ENCODE assay signal across 2 cellular contexts in genomic region chr20:16533493-16533892, GRCh38.
TF ChIP-seq lines count a peak whose summit lies in the region.

No MANE protein-coding gene starts in this region.

TF ChIP-seq in A549, 52 proteins besides CTCF, POLR2A, EP300 and RAD21 (continued from another document):
- TF ChIP-seq USF2 (IDR thresholded peaks at IDR 0.05), result no peak
- TF ChIP-seq NR3C1 (IDR thresholded peaks at IDR 0.05), result no peak
- no peak for TF ChIP-seq HOXA7 (CRISPR knock-in tag; IDR thresholded peaks at IDR 0.05)
- TF ChIP-seq MAZ (IDR thresholded peaks at IDR 0.05; ENCODE audit: borderline replicate concordance, low read depth, low read length), result no peak
- TF ChIP-seq TFCP2L1 (CRISPR knock-in tag; IDR thresholded peaks at IDR 0.05), result no peak
- TF ChIP-seq MYC (IDR thresholded peaks at IDR 0.05; ENCODE audit: borderline replicate concordance, low read length), result no peak
- TF ChIP-seq PBX3 (IDR thresholded peaks at IDR 0.05), result no peak
- no peak for TF ChIP-seq FOXS1 (CRISPR knock-in tag; IDR thresholded peaks at IDR 0.05)
- no peak for TF ChIP-seq MAX (IDR thresholded peaks at IDR 0.05)
- no peak for TF ChIP-seq BHLHE40 (IDR thresholded peaks at IDR 0.05; ENCODE audit: low read depth, low read length)
- no peak for TF ChIP-seq ESRRA (IDR thresholded peaks at IDR 0.05; ENCODE audit: borderline replicate concordance, low read length)
- TF ChIP-seq SMC3 (IDR thresholded peaks at IDR 0.05), result no peak
- TF ChIP-seq JUNB (IDR thresholded peaks at IDR 0.05), result no peak
- TF ChIP-seq E2F6 (IDR thresholded peaks at IDR 0.05; ENCODE audit: borderline replicate concordance, low read depth), result no peak
- TF ChIP-seq RARB (CRISPR knock-in tag; IDR thresholded peaks at IDR 0.05), result no peak
- no peak for TF ChIP-seq SREBF2 (IDR thresholded peaks at IDR 0.05)
- TF ChIP-seq GATA3 (IDR thresholded peaks at IDR 0.05; ENCODE audit: borderline replicate concordance), result no peak
TF ChIP-seq in A549: peak in this region for 0.

TF ChIP-seq in K562, 482 proteins besides CTCF, POLR2A, EP300 and RAD21 (continued from another document):
- no peak for TF ChIP-seq PBX2 (CRISPR knock-in tag; IDR thresholded peaks at IDR 0.05; ENCODE audit: low read depth)
- 0 out of 2 replicates have a peak, but pooled peaks have one; percentile 41 for TF ChIP-seq PBX2 (tag; conservative IDR thresholded peaks at IDR 0.05; ENCODE audit: low read depth)
- no peak for TF ChIP-seq MAFF (IDR thresholded peaks at IDR 0.05; ENCODE audit: low read length)
- TF ChIP-seq CTCFL (IDR thresholded peaks at IDR 0.05; ENCODE audit: borderline replicate concordance, insufficient read depth, low read depth, low read length, poor library complexity, severe bottlenecking), result no peak
- TF ChIP-seq ZNF445 (CRISPR knock-in tag; IDR thresholded peaks at IDR 0.05; ENCODE audit: low read depth), result no peak
- TF ChIP-seq MYC (IDR thresholded peaks at IDR 0.05; ENCODE audit: low read depth, low read length), result no peak
- no peak for TF ChIP-seq MYC (CRISPR knock-in tag; IDR thresholded peaks at IDR 0.05; ENCODE audit: borderline replicate concordance, low read depth)
TF ChIP-seq in K562: peak in this region for 2.
